In genomic region chr12:4267904-4268548, GRCh38 we compare ENCODE assay signal across 11 cellular contexts.
DNase-seq lines count a peak whose midpoint lies in the region; ATAC-seq and TF ChIP-seq lines count a peak whose summit lies in the region.
"Had no signal": no experiment of that assay in that cellular context is flagged by ENCODE, and none has a peak within 500 bp of the region (broad histone marks: within the 10 kb centered on the region; RNA-seq: fewer than 3 reads in every experiment).

No MANE protein-coding gene starts in this region.

- H3K27ac ChIP-seq in MM.1S (ENCODE audit: low read length): no peak overlapping the region
- H3K27ac ChIP-seq in effector memory CD4-positive, alpha-beta T cell (ENCODE audit: insufficient read depth, low read length, poor library complexity, severe bottlenecking): peak overlapping the region; percentile 97
- H3K27ac ChIP-seq in parathyroid adenoma: no peak overlapping the region
- no peak overlapping the region for H3K27ac ChIP-seq in brain microvascular endothelial cell
- H3K27ac ChIP-seq: 22Rv1 had no signal

- H3F3A ChIP-seq in MM.1S (ENCODE audit: insufficient read depth, low read length): peaks cover 37% of the 10 kb centered on the region

- H3K9me3 ChIP-seq in MM.1S (replicated peaks; ENCODE audit: insufficient read depth, low read length) (no peaks in the 10 kb centered on the region), parathyroid adenoma (ENCODE audit: control insufficient read depth, low read length) (no peaks in the 10 kb centered on the region)
- H3K9me3 ChIP-seq in effector memory CD4-positive, alpha-beta T cell (ENCODE audit: control insufficient read depth, low read length): no peaks in the 10 kb centered on the region
- H3K9me3 ChIP-seq: gastrocnemius medialis had no signal

- no peaks in the 10 kb centered on the region for H3K9me2 ChIP-seq in MM.1S (replicated peaks; ENCODE audit: insufficient read depth, low read length)

- no peak for ATAC-seq in HG03469 (IDR thresholded peaks at IDR 0.05; ENCODE audit: unreplicated experiment)
- ATAC-seq: gastrocnemius medialis had no signal

- H3K36me3 ChIP-seq in MM.1S (replicated peaks; ENCODE audit: insufficient read depth, low read length) (no peaks in the 10 kb centered on the region), parathyroid adenoma (ENCODE audit: control insufficient read depth, insufficient read depth, low read length) (no peaks in the 10 kb centered on the region), brain microvascular endothelial cell (replicated peaks) (no peaks in the 10 kb centered on the region)
- H3K36me3 ChIP-seq in effector memory CD4-positive, alpha-beta T cell (ENCODE audit: control insufficient read depth, insufficient read depth, low read length): no peaks in the 10 kb centered on the region
- H3K36me3 ChIP-seq: gastrocnemius medialis had no signal

- peaks cover 45% of the 10 kb centered on the region for H3K27me3 ChIP-seq in MM.1S (replicated peaks; ENCODE audit: insufficient read depth, low read length)
- no peaks in the 10 kb centered on the region for H3K27me3 ChIP-seq in effector memory CD4-positive, alpha-beta T cell (replicated peaks; ENCODE audit: control insufficient read depth, insufficient read depth, low read length, poor library complexity, severe bottlenecking)
- no peaks in the 10 kb centered on the region for H3K27me3 ChIP-seq in parathyroid adenoma (ENCODE audit: control insufficient read depth, insufficient read depth, low read length)
- H3K27me3 ChIP-seq in brain microvascular endothelial cell (replicated peaks): peaks cover 47% of the 10 kb centered on the region

- H4K20me1 ChIP-seq in MM.1S (ENCODE audit: insufficient read depth, low read length): no peaks in the 10 kb centered on the region

- no peak overlapping the region for H3K4me3 ChIP-seq in MM.1S (ENCODE audit: low read length)
- peak overlapping the region; percentile 87 for H3K4me3 ChIP-seq in effector memory CD4-positive, alpha-beta T cell (ENCODE audit: insufficient read depth, low read depth, low read length, poor library complexity, severe bottlenecking)
- H3K4me3 ChIP-seq in parathyroid adenoma (ENCODE audit: low read depth, low read length): peak overlapping the region; percentile 62
- H3K4me3 ChIP-seq in brain microvascular endothelial cell (ENCODE audit: low read depth, low read length): no peak overlapping the region

- H3K4me2 ChIP-seq in MM.1S (ENCODE audit: low read depth, low read length) (peak overlapping the region; percentile 93), parathyroid adenoma (ENCODE audit: low read length) (peak overlapping the region; percentile 67)

- TF ChIP-seq CTCF in MM.1S (IDR thresholded peaks at IDR 0.05; ENCODE audit: low read length): no peak
- no peak for TF ChIP-seq CTCF in parathyroid adenoma (IDR thresholded peaks at IDR 0.05)
- no peak for TF ChIP-seq CTCF in brain microvascular endothelial cell (IDR thresholded peaks at IDR 0.05; ENCODE audit: low read depth, low read length, missing control alignments)

- H2AFZ ChIP-seq in MM.1S (ENCODE audit: low read length): no peak overlapping the region
- peak overlapping the region; percentile 42 for H2AFZ ChIP-seq in parathyroid adenoma

- H3K9ac ChIP-seq in MM.1S (ENCODE audit: low read length) (no peak overlapping the region), parathyroid adenoma (no peak overlapping the region)

- DNase-seq in DMS 273 (lab: John Stamatoyannopoulos, UW; ENCODE audit: unreplicated experiment) (peak; percentile 22), DMS 273 treated with DMSO at 0.1 percent for 48 hours (lab: John Stamatoyannopoulos, UW) (no peak), MM.1S (no peak), cerebellar cortex (ENCODE audit: low spot score) (no peak), brain microvascular endothelial cell (no peak)
- DNase-seq in effector memory CD4-positive, alpha-beta T cell: no peak
- DNase-seq: gastrocnemius medialis, NCI-H2029 treated with DMSO at 0.1 percent for 48 hours had no signal

- peaks cover 3% of the 10 kb centered on the region; the same call in 1 of the 2 replicates for H3K79me2 ChIP-seq in MM.1S (ENCODE audit: low read length)
- no peaks in the 10 kb centered on the region for H3K79me2 ChIP-seq in parathyroid adenoma

- peaks cover 12% of the 10 kb centered on the region for H3K4me1 ChIP-seq in MM.1S (ENCODE audit: low read length)
- peaks cover 21% of the 10 kb centered on the region for H3K4me1 ChIP-seq in effector memory CD4-positive, alpha-beta T cell (ENCODE audit: control insufficient read depth, insufficient read depth, low read length, poor library complexity, severe bottlenecking)
- peaks cover 9% of the 10 kb centered on the region for H3K4me1 ChIP-seq in parathyroid adenoma

- in situ Hi-C loops in brain microvascular endothelial cell (cut with HindIII; ENCODE audit: low pct_ligation_motif_present, low sequenced_read_pairs): no loop called here

Comparison
In these comparisons a context has a peak if more than half of its experiments do, and no peak if none do; other contexts are left out.
1. H3K4me3 ChIP-seq: peak in effector memory CD4-positive, alpha-beta T cell (single experiment) and parathyroid adenoma (single experiment); none in MM.1S (single experiment) and brain microvascular endothelial cell (single experiment).